ENCODE assay signal across 15 cellular contexts in genomic region chr15:48472756-48473155, GRCh38.
A peak's percentile ranks its signal among the peaks of the same experiment; 100 is the strongest.
DNase-seq lines count a peak whose midpoint lies in the region; FAIRE-seq and TF ChIP-seq lines count a peak whose summit lies in the region.
"Had no signal": no experiment of that assay in that cellular context is flagged by ENCODE, and none has a peak within 500 bp of the region (broad histone marks: within the 10 kb centered on the region; RNA-seq: fewer than 3 reads in every experiment).

No MANE protein-coding gene starts in this region.

- peaks cover 72% of the 10 kb centered on the region for H3K4me1 Mint-ChIP-seq in osteocyte (ENCODE audit: unreplicated experiment)
- H3K4me1 Mint-ChIP-seq: activated CD4-positive, alpha-beta T cell treated with anti-CD3 and anti-CD28 coated beads, Interleukin-2, amount 10 ng/mL, durations not matched to agents 24 days and 14 days; naive B cell had no signal

- peak overlapping the region; percentile 87 for H3K27ac Mint-ChIP-seq in osteocyte (ENCODE audit: unreplicated experiment)
- H3K27ac Mint-ChIP-seq: activated CD4-positive, alpha-beta T cell treated with anti-CD3 and anti-CD28 coated beads, Interleukin-2, amount 10 ng/mL, durations not matched to agents 24 days and 14 days had no signal

- no peaks in the 10 kb centered on the region for H3K27me3 Mint-ChIP-seq in osteocyte (ENCODE audit: unreplicated experiment)
- H3K27me3 Mint-ChIP-seq: activated CD4-positive, alpha-beta T cell treated with anti-CD3 and anti-CD28 coated beads, Interleukin-2, amount 10 ng/mL, durations not matched to agents 24 days and 14 days; naive B cell had no signal

- FAIRE-seq in H54 (lab: Jason Lieb, UNC) = no peak
- FAIRE-seq: islet of Langerhans had no signal

- no peaks in the 10 kb centered on the region for H3K27me3 ChIP-seq in tibial artery
- H3K27me3 ChIP-seq: cardiac muscle cell, esophagus squamous epithelium, right lobe of liver had no signal

- no peak for TF ChIP-seq CTCF in osteocyte (IDR thresholded peaks at IDR 0.05)
- no peak for TF ChIP-seq CTCF in tibial artery (IDR thresholded peaks at IDR 0.05)

- H3K36me3 ChIP-seq in tibial artery = peaks cover 61 to 66% (median 63%) of the 10 kb centered on the region in 3 donors
- H3K36me3 ChIP-seq: cardiac muscle cell, right lobe of liver had no signal

- H3K9me3 Mint-ChIP-seq in osteocyte (ENCODE audit: unreplicated experiment) = no peaks in the 10 kb centered on the region
- H3K9me3 Mint-ChIP-seq: activated CD4-positive, alpha-beta T cell treated with anti-CD3 and anti-CD28 coated beads, Interleukin-2, amount 10 ng/mL, durations not matched to agents 24 days and 14 days; naive B cell had no signal

- H3K4me3 Mint-ChIP-seq in osteocyte (ENCODE audit: unreplicated experiment) = no peak overlapping the region
- H3K4me3 Mint-ChIP-seq: activated CD4-positive, alpha-beta T cell treated with anti-CD3 and anti-CD28 coated beads, Interleukin-2, amount 10 ng/mL, durations not matched to agents 24 days and 14 days; naive B cell had no signal

- intact Hi-C loops in tibial artery (cut with DNase I; ENCODE audit: low total_unique reads) = no loop called here

- H3K4me1 ChIP-seq in tibial artery = peaks cover 0 to 7% (median 4%) of the 10 kb centered on the region in 4 donors
- H3K4me1 ChIP-seq: right lobe of liver had no signal

- no peak for TF ChIP-seq POLR2A in H54 (IDR thresholded peaks at IDR 0.05; ENCODE audit: low read depth, low read length)

- DNase-seq in H54 (ENCODE audit: insufficient read length, low spot score) (peak; percentile 3), RPMI7951 (ENCODE audit: low read depth) (peak; percentile 74), dermis blood vessel endothelial cell (peak; percentile 48), osteocyte (ENCODE audit: extremely low spot score, unreplicated experiment) (no peak), NCI-H345 treated with DMSO at 0.1 percent for 48 hours (lab: John Stamatoyannopoulos, UW; ENCODE audit: unreplicated experiment) (no peak), tibial artery (no peak)
- DNase-seq in stimulated activated CD4-positive, alpha-beta T cell treated with anti-CD3 and anti-CD28 coated beads, Interleukin-1b, Interleukin-23, amount 100 ng/mL, for 48 hours = no peak
- DNase-seq: activated CD4-positive, alpha-beta T cell treated with anti-CD3 and anti-CD28 coated beads, Interleukin-2, amount 10 ng/mL, durations not matched to agents 24 days and 14 days; activated effector memory CD4-positive, alpha-beta T cell treated with Interleukin-2 at 50 U/mL for 16 hours; esophagus squamous epithelium; naive B cell; NCI-H2029; right lobe of liver had no signal

- no peak overlapping the region for H3K27ac ChIP-seq in tibial artery
- H3K27ac ChIP-seq: cardiac muscle cell, right lobe of liver had no signal

- no peaks in the 10 kb centered on the region for H3K9me3 ChIP-seq in tibial artery
- H3K9me3 ChIP-seq: esophagus squamous epithelium, right lobe of liver had no signal

- H3K4me3 ChIP-seq in tibial artery = no peak overlapping the region
- H3K4me3 ChIP-seq: cardiac muscle cell, esophagus squamous epithelium, right lobe of liver had no signal

- H3K36me3 Mint-ChIP-seq in osteocyte (ENCODE audit: unreplicated experiment) = peaks cover 80% of the 10 kb centered on the region
- H3K36me3 Mint-ChIP-seq: naive B cell had no signal

Comparison
In these comparisons a context has a peak if more than half of its experiments do, and no peak if none do; other contexts are left out.
1. DNase-seq: peak in H54 (single experiment), RPMI7951 (single experiment) and dermis blood vessel endothelial cell (single experiment); none in osteocyte (single experiment), NCI-H345 treated with DMSO at 0.1 percent for 48 hours (single experiment), tibial artery (0 of 2) and stimulated activated CD4-positive, alpha-beta T cell treated with anti-CD3 and anti-CD28 coated beads, Interleukin-1b, Interleukin-23, amount 100 ng/mL, for 48 hours (single experiment).